ENCODE assay signal across 8 cellular contexts in genomic region chr19:48810151-48810550, GRCh38. TPM values are rescaled to one million over a fixed set of nuclear protein-coding genes. Genes with fewer than 3 reads are reported as not detected.
A peak's percentile ranks its signal among the peaks of the same experiment; 100 is the strongest.
DNase-seq lines count a peak whose midpoint lies in the region; ATAC-seq and TF ChIP-seq lines count a peak whose summit lies in the region.

No MANE protein-coding gene starts in this region.

- H3K9me3 ChIP-seq in heart left ventricle: no peaks in the 10 kb centered on the region
- H3K9me3 ChIP-seq in ascending aorta: no peaks in the 10 kb centered on the region
- no peaks in the 10 kb centered on the region for H3K9me3 ChIP-seq in lower lobe of right lung
- no peaks in the 10 kb centered on the region for H3K9me3 ChIP-seq in upper lobe of right lung

- H3K27me3 ChIP-seq in heart left ventricle (no peaks in the 10 kb centered on the region), ascending aorta (no peaks in the 10 kb centered on the region), lower lobe of right lung (ENCODE audit: low read depth) (no peaks in the 10 kb centered on the region), upper lobe of right lung (no peaks in the 10 kb centered on the region)

- no peak for DNase-seq in heart left ventricle
- no peak for DNase-seq in cardiac septum (ENCODE audit: low spot score)
- no peak for DNase-seq in ascending aorta (ENCODE audit: low spot score in 2 of 2)
- DNase-seq in lower lobe of right lung: no peak
- DNase-seq in upper lobe of right lung: no peak
- DNase-seq in stimulated activated CD4-positive, alpha-beta T cell treated with anti-CD3 and anti-CD28 coated beads, Interleukin-2, amount 100 ng/mL, for 48 hours: no peak
- DNase-seq in islet precursor cell: no peak

- H3K27ac ChIP-seq in heart left ventricle: peak overlapping the region in 11 of 12 donors; percentile 61 to 96 (median 90)
- peak overlapping the region; percentile 91 to 94 for H3K27ac ChIP-seq in ascending aorta
- peak overlapping the region; percentile 88 for H3K27ac ChIP-seq in lower lobe of right lung
- peak overlapping the region; percentile 90 for H3K27ac ChIP-seq in upper lobe of right lung

- no peak for TF ChIP-seq CTCF in heart left ventricle (IDR thresholded peaks at IDR 0.05)
- no peak for TF ChIP-seq CTCF in ascending aorta (IDR thresholded peaks at IDR 0.05)
- no peak for TF ChIP-seq CTCF in lower lobe of right lung (IDR thresholded peaks at IDR 0.05)
- no peak for TF ChIP-seq CTCF in upper lobe of right lung (IDR thresholded peaks at IDR 0.05)

- H3K4me3 ChIP-seq in heart left ventricle: peak overlapping the region in 11 of 12 donors; percentile 45 to 76 (median 67)
- peak overlapping the region; percentile 71 to 82 for H3K4me3 ChIP-seq in ascending aorta
- H3K4me3 ChIP-seq in lower lobe of right lung: peak overlapping the region; percentile 75
- peak overlapping the region; percentile 70 for H3K4me3 ChIP-seq in upper lobe of right lung

- peaks cover 0 to 3% (median 0%) of the 10 kb centered on the region in 9 donors for H3K36me3 ChIP-seq in heart left ventricle
- peaks cover 0 to 7% of the 10 kb centered on the region in 2 donors for H3K36me3 ChIP-seq in ascending aorta
- H3K36me3 ChIP-seq in lower lobe of right lung: peaks cover 7% of the 10 kb centered on the region
- no peaks in the 10 kb centered on the region for H3K36me3 ChIP-seq in upper lobe of right lung

- no peak for ATAC-seq in heart left ventricle
- ATAC-seq in lower lobe of right lung: no peak
- no peak for ATAC-seq in upper lobe of right lung
- no peak for ATAC-seq in HG03457 (IDR thresholded peaks at IDR 0.05; ENCODE audit: unreplicated experiment)

- H3K4me1 ChIP-seq in heart left ventricle (peaks cover 0 to 32% (median 15%) of the 10 kb centered on the region in 12 donors), ascending aorta (peaks cover 0 to 12% of the 10 kb centered on the region in 2 donors), lower lobe of right lung (peaks cover 27% of the 10 kb centered on the region), upper lobe of right lung (peaks cover 6% of the 10 kb centered on the region)

- no peak for TF ChIP-seq POLR2A in heart left ventricle (IDR thresholded peaks at IDR 0.05)

- 14 to 19% (median 17%) methylated on average over 7 of the region's 7 CpGs for WGBS in heart left ventricle, 4 donors

- intact Hi-C loops in heart left ventricle (cut with DNase I) (loop anchor here in 1 of 10 donors (2.0 kb wide), 1 partner anchor 13 kb away; no protein-coding TSS in a partner anchor), cardiac septum (cut with DNase I) (no loop called here), ascending aorta (cut with DNase I) (no loop called here), lower lobe of right lung (cut with DNase I) (no loop called here), upper lobe of right lung (cut with DNase I) (no loop called here)

RNA-seq across cellular contexts. Expression of gene BCAT2, which starts 0.7 kb away (rescaled TPM):
- 100 to 1,000 TPM in 1 of 9 donors, 10 to 100 TPM in 8; 39.8 to 103 (median 61.7) TPM for total RNA-seq in heart left ventricle
- 10 to 100 TPM; 62.5 to 84.7 TPM for polyA plus RNA-seq in heart left ventricle
- total RNA-seq in cardiac septum: 48.9 TPM
- total RNA-seq in ascending aorta: 42.4 TPM
- total RNA-seq in lower lobe of right lung: 60.7 TPM
- 59.0 TPM for total RNA-seq in upper lobe of right lung

RNA-seq across cellular contexts. Expression of gene HSD17B14, which starts 26.1 kb away (rescaled TPM):
- total RNA-seq in heart left ventricle (1 to 10 TPM in 8 of 9 donors, not detected in 1; 1.2 to 5.4 (median 3.3) TPM), cardiac septum (1.9 TPM), ascending aorta (9.8 TPM), lower lobe of right lung (22.7 TPM), upper lobe of right lung (23.5 TPM)
- polyA plus RNA-seq in heart left ventricle: 1 to 10 TPM; 1.6 to 2.7 TPM

RNA-seq across cellular contexts. Expression of gene FGF21, which starts 54.8 kb away (rescaled TPM):
- total RNA-seq in heart left ventricle (not detected), cardiac septum (not detected), ascending aorta (not detected), lower lobe of right lung (not detected), upper lobe of right lung (not detected)
- polyA plus RNA-seq in heart left ventricle: not detected

RNA-seq across cellular contexts. Expression of gene FUT1, which starts 57.7 kb away (rescaled TPM):
- total RNA-seq in heart left ventricle (1 to 10 TPM; 1.8 to 6.2 (median 2.7) TPM), cardiac septum (1.6 TPM), ascending aorta (3.8 TPM), lower lobe of right lung (13.2 TPM), upper lobe of right lung (19.9 TPM)
- polyA plus RNA-seq in heart left ventricle: 1 to 10 TPM; 2.3 to 3.0 TPM

RNA-seq across cellular contexts. Expression of gene PLEKHA4, which starts 58.3 kb away (rescaled TPM):
- 10 to 100 TPM in 8 of 9 donors, 1 to 10 TPM in 1; 7.5 to 66.9 (median 24.8) TPM for total RNA-seq in heart left ventricle
- polyA plus RNA-seq in heart left ventricle: 10 to 100 TPM; 28.6 to 32.0 TPM
- total RNA-seq in cardiac septum: 106 TPM
- total RNA-seq in ascending aorta: 237 TPM
- total RNA-seq in lower lobe of right lung: 21.2 TPM
- total RNA-seq in upper lobe of right lung: 16.0 TPM
